In genomic region chr17:35217107-35217506, GRCh38 we compare ENCODE assay signal across 1 cellular context.
TF ChIP-seq lines count a peak whose summit lies in the region.

No MANE protein-coding gene starts in this region.

TF ChIP-seq in K562, 482 proteins besides CTCF, POLR2A, EP300 and RAD21:
- TF ChIP-seq ZBTB2 (IDR thresholded peaks at IDR 0.05) (no peak), HDAC6 (IDR thresholded peaks at IDR 0.05; ENCODE audit: low read depth, low read length) (no peak), TCF7L2 (IDR thresholded peaks at IDR 0.05; ENCODE audit: low read depth, low read length) (no peak), PKNOX1 (IDR thresholded peaks at IDR 0.05) (peak; percentile 32; the same call in 1 of the 2 replicates), NR2C2 (CRISPR knock-in tag; IDR thresholded peaks at IDR 0.05) (no peak), NR2C2 (tag; IDR thresholded peaks at IDR 0.05) (no peak)
